31 cellular contexts compared by ENCODE assay signal in genomic region chr18:54899500-54899899, GRCh38. TPM values are rescaled to one million over a fixed set of nuclear protein-coding genes. Genes with fewer than 3 reads are reported as not detected.
"Had no signal": no experiment of that assay in that cellular context is flagged by ENCODE, and none has a peak within 500 bp of the region (broad histone marks: within the 10 kb centered on the region; RNA-seq: fewer than 3 reads in every experiment).

No MANE protein-coding gene starts in this region.

- H3K9me3 ChIP-seq: adrenal gland, body of pancreas, breast epithelium had no signal

- H3K27me3 Mint-ChIP-seq: activated T-cell treated with anti-CD3 and anti-CD28 coated beads, Interleukin-2, amount 50 U/mL, for 24 hours; activated T-helper 17 cell treated with anti-CD3 and anti-CD28 coated beads, Interleukin-2, amount 50 U/mL, for 72 hours; T-helper 17 cell had no signal

- H3K9me3 Mint-ChIP-seq: activated B cell treated with CpG ODN at 0.5 μM for 24 hours; activated CD4-positive, alpha-beta memory T cell treated with anti-CD3 and anti-CD28 coated beads for 36 hours; activated CD4-positive, alpha-beta T cell treated with anti-CD3 and anti-CD28 coated beads, Interleukin-2, amount 10 ng/mL, durations not matched to agents 24 days and 14 days; activated naive CD4-positive, alpha-beta T cell treated with anti-CD3 and anti-CD28 coated beads for 36 hours; activated naive CD8-positive, alpha-beta T cell treated with anti-CD3 and anti-CD28 coated beads for 36 hours; activated T-cell treated with anti-CD3 and anti-CD28 coated beads, Interleukin-2, amount 50 U/mL, for 24 hours; activated T-helper 1 cell treated with anti-CD3 and anti-CD28 coated beads, Interleukin-12 subunit alpha, Interleukin-12 subunit beta, Interleukin-2, Interleukin-4 antibody, amounts not matched to agents 30 ng/mL and 10 ng/mL and 1 ng/mL, durations not matched to agents 14 hours and 24 hours and 36 hours; activated T-helper 17 cell treated with anti-CD3 and anti-CD28 coated beads, Interleukin-2, amount 50 U/mL, for 72 hours; T-cell had no signal

- ATAC-seq: activated naive CD4-positive, alpha-beta T cell treated with anti-CD3 and anti-CD28 coated beads, Interleukin-2, amount 50 U/mL, for 72 hours; activated T-helper 17 cell treated with anti-CD3 and anti-CD28 coated beads, Interleukin-2, amount 50 U/mL, for 72 hours; body of pancreas; T-cell; T-helper 17 cell had no signal

- H3K4me3 ChIP-seq: adrenal gland, body of pancreas, breast epithelium had no signal

- H3K36me3 Mint-ChIP-seq: activated CD4-positive, alpha-beta memory T cell treated with anti-CD3 and anti-CD28 coated beads for 36 hours; activated naive CD4-positive, alpha-beta T cell treated with anti-CD3 and anti-CD28 coated beads, Interleukin-2, amount 50 U/mL, for 72 hours; activated naive CD8-positive, alpha-beta T cell treated with anti-CD3 and anti-CD28 coated beads for 36 hours; T-cell had no signal

- H3K4me1 Mint-ChIP-seq: activated B cell treated with CpG ODN at 0.5 μM for 24 hours; activated CD4-positive, alpha-beta T cell treated with anti-CD3 and anti-CD28 coated beads, Interleukin-2, amount 10 ng/mL, durations not matched to agents 24 days and 14 days; activated naive CD8-positive, alpha-beta T cell treated with anti-CD3 and anti-CD28 coated beads for 36 hours; activated T-helper 17 cell treated with anti-CD3 and anti-CD28 coated beads, Interleukin-2, amount 50 U/mL, for 72 hours; T-cell; T-helper 17 cell had no signal

- H3K27ac Mint-ChIP-seq: activated B cell treated with CpG ODN at 0.5 μM for 24 hours; activated CD4-positive, alpha-beta memory T cell treated with anti-CD3 and anti-CD28 coated beads for 36 hours; activated CD4-positive, alpha-beta T cell treated with anti-CD3 and anti-CD28 coated beads, Interleukin-2, amount 10 ng/mL, durations not matched to agents 24 days and 14 days; activated naive CD4-positive, alpha-beta T cell treated with anti-CD3 and anti-CD28 coated beads for 36 hours; activated naive CD4-positive, alpha-beta T cell treated with anti-CD3 and anti-CD28 coated beads, Interleukin-2, amount 50 U/mL, for 72 hours; activated naive CD8-positive, alpha-beta T cell treated with anti-CD3 and anti-CD28 coated beads for 36 hours; activated T-cell treated with anti-CD3 and anti-CD28 coated beads, Interleukin-2, amount 50 U/mL, for 24 hours; activated T-helper 1 cell treated with anti-CD3 and anti-CD28 coated beads, Interleukin-12 subunit alpha, Interleukin-12 subunit beta, Interleukin-2, Interleukin-4 antibody, amounts not matched to agents 30 ng/mL and 10 ng/mL and 1 ng/mL, durations not matched to agents 14 hours and 24 hours and 36 hours; activated T-helper 17 cell treated with anti-CD3 and anti-CD28 coated beads, Interleukin-2, amount 50 U/mL, for 72 hours; T-cell; T-helper 17 cell had no signal

- H3K27ac ChIP-seq: adrenal gland, body of pancreas, brain microvascular endothelial cell, breast epithelium, VCaP had no signal

- H3K4me3 Mint-ChIP-seq: activated B cell treated with CpG ODN at 0.5 μM for 24 hours; activated CD4-positive, alpha-beta memory T cell treated with anti-CD3 and anti-CD28 coated beads for 36 hours; activated CD4-positive, alpha-beta T cell treated with anti-CD3 and anti-CD28 coated beads, Interleukin-2, amount 10 ng/mL, durations not matched to agents 24 days and 14 days; activated naive CD4-positive, alpha-beta T cell treated with anti-CD3 and anti-CD28 coated beads for 36 hours; activated naive CD8-positive, alpha-beta T cell treated with anti-CD3 and anti-CD28 coated beads for 36 hours; activated T-cell treated with anti-CD3 and anti-CD28 coated beads, Interleukin-2, amount 50 U/mL, for 24 hours; activated T-helper 1 cell treated with anti-CD3 and anti-CD28 coated beads, Interleukin-12 subunit alpha, Interleukin-12 subunit beta, Interleukin-2, Interleukin-4 antibody, amounts not matched to agents 30 ng/mL and 10 ng/mL and 1 ng/mL, durations not matched to agents 14 hours and 24 hours and 36 hours; activated T-helper 17 cell treated with anti-CD3 and anti-CD28 coated beads, Interleukin-2, amount 50 U/mL, for 72 hours; T-cell; T-helper 17 cell had no signal

- H3K27me3 ChIP-seq: adrenal gland, body of pancreas, brain microvascular endothelial cell, breast epithelium had no signal

- DNase-seq: activated B cell treated with CpG ODN at 0.5 μM for 24 hours; activated CD4-positive, alpha-beta memory T cell treated with anti-CD3 and anti-CD28 coated beads for 36 hours; activated CD4-positive, alpha-beta T cell treated with anti-CD3 and anti-CD28 coated beads for 4 hours; activated CD4-positive, alpha-beta T cell treated with anti-CD3 and anti-CD28 coated beads, Interleukin-2, amount 10 ng/mL, durations not matched to agents 24 days and 14 days; activated CD4-positive, alpha-beta T cell treated with anti-CD3 and anti-CD28 coated beads, Interleukin-2, amount 50 U/mL, for 1 hour; activated CD4-positive, alpha-beta T cell treated with anti-CD3 and anti-CD28 coated beads, Interleukin-2, amount 50 U/mL, for 4 hours; activated CD4-positive, CD25-positive, alpha-beta regulatory T cell treated with anti-CD3 and anti-CD28 coated beads, Interleukin-2, amount 50 U/mL, for 72 hours; activated CD8-positive, alpha-beta memory T cell treated with anti-CD3 and anti-CD28 coated beads, Interleukin-2, amount 50 U/mL, for 4 hours; activated effector memory CD4-positive, alpha-beta T cell treated with anti-CD3 and anti-CD28 coated beads, Interleukin-2, amount 50 U/mL, for 16 hours; activated gamma-delta T cell treated with Interleukin-2 at 50 U/mL for 16 hours; activated naive CD4-positive, alpha-beta T cell treated with anti-CD3 and anti-CD28 coated beads for 36 hours; activated naive CD8-positive, alpha-beta T cell treated with anti-CD3 and anti-CD28 coated beads for 36 hours; activated T-cell treated with anti-CD3 and anti-CD28 coated beads for 4 hours; activated T-cell treated with anti-CD3 and anti-CD28 coated beads, Interleukin-2, amount 50 U/mL, for 24 hours; activated T-cell treated with anti-CD3 and anti-CD28 coated beads, Interleukin-2, amount 50 U/mL, for 48 hours; adrenal gland; amniotic stem cell; aorta; body of pancreas; brain microvascular endothelial cell; central memory CD4-positive, alpha-beta T cell; T-cell; T-helper 17 cell had no signal

- H3K4me1 ChIP-seq: adrenal gland, body of pancreas, breast epithelium had no signal

RNA-seq across cellular contexts. Expression of gene CCDC68, which starts 59.8 kb away (rescaled TPM):
- total RNA-seq: activated CD4-positive, alpha-beta memory T cell treated with anti-CD3 and anti-CD28 coated beads for 36 hours; activated CD4-positive, alpha-beta T cell treated with anti-CD3 and anti-CD28 coated beads, Interleukin-2, amount 10 ng/mL, durations not matched to agents 24 days and 14 days; activated CD8-positive, alpha-beta memory T cell treated with anti-CD3 and anti-CD28 coated beads for 36 hours; activated naive CD4-positive, alpha-beta T cell treated with anti-CD3 and anti-CD28 coated beads for 36 hours; activated naive CD4-positive, alpha-beta T cell treated with anti-CD3 and anti-CD28 coated beads, Interleukin-2, amount 50 U/mL, for 72 hours; activated naive CD8-positive, alpha-beta T cell treated with anti-CD3 and anti-CD28 coated beads for 36 hours; activated T-helper 1 cell treated with anti-CD3 and anti-CD28 coated beads, Interleukin-12 subunit alpha, Interleukin-12 subunit beta, Interleukin-2, Interleukin-4 antibody, amounts not matched to agents 30 ng/mL and 10 ng/mL and 1 ng/mL, durations not matched to agents 14 hours and 24 hours and 36 hours; T-helper 1 cell treated with Interleukin-12 subunit alpha and Interleukin-12 subunit beta and Interleukin-4 antibody, amounts not matched to agents 30 ng/mL and 1 ng/mL, for 36 hours; T-helper 17 cell; T-helper 2 cell treated with Interferon-gamma antibody and Interleukin-4, amounts not matched to agents 100 ng/mL and 5 ng/mL, for 36 hours had no signal
